Comparison of ENCODE assay signal across 8 cellular contexts in genomic region chr17:28371245-28372202, GRCh38. TPM values are rescaled to one million over a fixed set of nuclear protein-coding genes. Genes with fewer than 3 reads are reported as not detected.
DNase-seq lines count a peak whose midpoint lies in the region; ATAC-seq and TF ChIP-seq lines count a peak whose summit lies in the region.

Gene SARM1, plus strand, starts transcription at chr17:28371694. Its CDS starts 339 bp downstream, at chr17:28372033.

- H3K9ac ChIP-seq in Loucy (ENCODE audit: low read depth, low read length, poor library complexity, severe bottlenecking) = no peak within 1 kb of the TSS
- peak within 1 kb of the TSS; percentile 56 for H3K9ac ChIP-seq in adipocyte (ENCODE audit: low read length)

- no peaks in the 10 kb centered on the region for H3K79me2 ChIP-seq in Loucy (ENCODE audit: insufficient read depth, low read length)

- CTCF ChIA-PET in T-cell (lab: Charles Lee) = no interaction called here

- WGBS in upper lobe of left lung, 2 donors = 1 to 2% methylated on average over 37 to 71 of the region's 80 CpGs

- H3K27me3 Mint-ChIP-seq in T-cell = no peaks in the 10 kb centered on the region
- peaks cover 18% of the 10 kb centered on the region for H3K27me3 Mint-ChIP-seq in progenitor cell of endocrine pancreas

- H3K9me3 Mint-ChIP-seq in T-cell = no peaks in the 10 kb centered on the region
- no peaks in the 10 kb centered on the region for H3K9me3 Mint-ChIP-seq in progenitor cell of endocrine pancreas (ENCODE audit: low read depth)

- POLR2A ChIA-PET in T-cell (lab: Charles Lee) = interaction anchor here in 1 of 2 donors (0.7 kb wide), 1 partner anchor 1947 kb away, joined by 3 read pairs; no protein-coding TSS in a partner anchor

- no peaks in the 10 kb centered on the region for H3K27me3 ChIP-seq in Loucy (ENCODE audit: insufficient read depth, low read length, poor library complexity, severe bottlenecking)
- no peaks in the 10 kb centered on the region for H3K27me3 ChIP-seq in adipocyte (replicated peaks; ENCODE audit: control insufficient read depth, insufficient read depth, low read length)
- peaks cover 0 to 8% (median 0%) of the 10 kb centered on the region in 4 donors for H3K27me3 ChIP-seq in upper lobe of left lung

- H3K4me1 Mint-ChIP-seq in T-cell (peaks cover 17 to 22% (median 21%) of the 10 kb centered on the region in 3 donors), progenitor cell of endocrine pancreas (ENCODE audit: low read depth) (peaks cover 33% of the 10 kb centered on the region)

- H3K36me3 ChIP-seq in Loucy (ENCODE audit: insufficient read depth, low read length) (no peaks in the 10 kb centered on the region), adipocyte (ENCODE audit: control insufficient read depth, insufficient read depth, low read length, severe bottlenecking) (no peaks in the 10 kb centered on the region), upper lobe of left lung (no peaks in the 10 kb centered on the region)

- no peaks in the 10 kb centered on the region for H3K4me1 ChIP-seq in Loucy (ENCODE audit: insufficient read depth, low read length, poor library complexity, severe bottlenecking)
- H3K4me1 ChIP-seq in adipocyte (ENCODE audit: control insufficient read depth, insufficient read depth, low read length) = peaks cover 26% of the 10 kb centered on the region
- peaks cover 21 to 36% (median 32%) of the 10 kb centered on the region in 4 donors for H3K4me1 ChIP-seq in upper lobe of left lung

- no peaks in the 10 kb centered on the region for H3K9me2 ChIP-seq in Loucy (replicated peaks; ENCODE audit: low read depth, low read length)

- 0 out of 2 replicates have a peak, but pooled peaks cover 2% of the 10 kb centered on the region for H3F3A ChIP-seq in Loucy (ENCODE audit: low read depth)

- intact Hi-C loops in left ventricle myocardium superior (cut with micrococcal nuclease) = no loop called here

- TF ChIP-seq EP300 in upper lobe of left lung (IDR thresholded peaks at IDR 0.05) = no peak

- no peak within 1 kb of the TSS; the same call in 1 of the 2 replicates for H2AFZ ChIP-seq in Loucy (ENCODE audit: low read length)

- H3K36me3 Mint-ChIP-seq in T-cell (peaks cover 3% of the 10 kb centered on the region), progenitor cell of endocrine pancreas (ENCODE audit: insufficient read depth) (no peaks in the 10 kb centered on the region)

- H3K4me3 Mint-ChIP-seq in T-cell (peak within 1 kb of the TSS; percentile 90 to 97 (median 94)), progenitor cell of endocrine pancreas (ENCODE audit: low read depth) (peak within 1 kb of the TSS; percentile 70)

- H3K27ac ChIP-seq in upper lobe of left lung = peak within 1 kb of the TSS; percentile 1 to 67 (median 56)

- no peaks in the 10 kb centered on the region for H3K9me3 ChIP-seq in Loucy (ENCODE audit: insufficient read depth, low read depth, low read length)
- no peaks in the 10 kb centered on the region for H3K9me3 ChIP-seq in adipocyte (ENCODE audit: control insufficient read depth, low read length)
- no peaks in the 10 kb centered on the region for H3K9me3 ChIP-seq in upper lobe of left lung

- H3K4me3 ChIP-seq in Loucy (ENCODE audit: low read length, poor library complexity, severe bottlenecking) (peak within 1 kb of the TSS; percentile 26), adipocyte (ENCODE audit: low read length) (peak within 1 kb of the TSS; percentile 71), upper lobe of left lung (peak within 1 kb of the TSS; percentile 34 to 63 (median 54))

- no peaks in the 10 kb centered on the region for H4K20me1 ChIP-seq in Loucy (ENCODE audit: insufficient read depth, low read length, poor library complexity, severe bottlenecking)

- H3K27ac Mint-ChIP-seq in T-cell (peak within 1 kb of the TSS; percentile 96 to 97), progenitor cell of endocrine pancreas (peak within 1 kb of the TSS; percentile 96)

- ATAC-seq in GM21619 (IDR thresholded peaks at IDR 0.05; ENCODE audit: unreplicated experiment) (peak; percentile 65), T-cell (replicated peaks in 1 of 4) (peak; percentile 85 to 92 (median 90)), left ventricle myocardium superior (peak; percentile 91), upper lobe of left lung (ENCODE audit: low FRiP score in 2 of 2) (peak; percentile 75 to 85)

- TF ChIP-seq CTCF in Loucy (conservative IDR thresholded peaks at IDR 0.05; ENCODE audit: low read length) = no peak
- no peak for TF ChIP-seq CTCF in progenitor cell of endocrine pancreas (IDR thresholded peaks at IDR 0.05; ENCODE audit: unreplicated experiment)
- TF ChIP-seq CTCF in upper lobe of left lung (IDR thresholded peaks at IDR 0.05) = no peak

- DNase-seq in DMS114 treated with DMSO at 0.1 percent for 48 hours (lab: John Stamatoyannopoulos, UW; ENCODE audit: unreplicated experiment) = peak; percentile 89
- peak; percentile 49 to 83 (median 69) for DNase-seq in T-cell
- DNase-seq in adipocyte (ENCODE audit: low read depth) = peak; percentile 92
- DNase-seq in left ventricle myocardium superior = peak; percentile 92
- peak; percentile 85 for DNase-seq in progenitor cell of endocrine pancreas (ENCODE audit: low spot score, unreplicated experiment)
- DNase-seq in upper lobe of left lung = peak; percentile 67 to 95

- peak within 1 kb of the TSS; percentile 29 for H3K4me2 ChIP-seq in Loucy (ENCODE audit: low read depth, low read length, poor library complexity, severe bottlenecking)

- no peak for TF ChIP-seq POLR2A in upper lobe of left lung (IDR thresholded peaks at IDR 0.05)

RNA-seq across cellular contexts. Expression of gene SARM1, which starts in this region (rescaled TPM):
- total RNA-seq in T-cell (10 to 100 TPM; 26.0 to 42.3 (median 37.9) TPM), left ventricle myocardium superior (4.2 TPM), progenitor cell of endocrine pancreas (20.0 and 20.5 TPM in 2 replicates), upper lobe of left lung (10 to 100 TPM; 10.3 to 33.5 (median 13.9) TPM)

Comparison
In these comparisons a context has a peak if more than half of its experiments do, and no peak if none do; other contexts are left out.
1. Peak in every context shown above with its lines: DNase-seq, ATAC-seq, H3K4me3 ChIP-seq and H3K27ac ChIP-seq.